In genomic region chr7:92725161-92725925, GRCh38 we compare ENCODE assay signal across 15 cellular contexts.
DNase-seq lines count a peak whose midpoint lies in the region; ATAC-seq, FAIRE-seq and TF ChIP-seq lines count a peak whose summit lies in the region.
"Had no signal": no experiment of that assay in that cellular context is flagged by ENCODE, and none has a peak within 500 bp of the region (broad histone marks: within the 10 kb centered on the region; RNA-seq: fewer than 3 reads in every experiment).

No MANE protein-coding gene starts in this region.

- H3K79me2 ChIP-seq in H1 (ENCODE audit: control insufficient read depth in 1 of 2, insufficient read depth in 2 of 2, low read length in 2 of 2) = no peaks in the 10 kb centered on the region

- 87% methylated on average over 14 of the region's 14 CpGs; no CpG with 5 or more reads in 1 of the 2 experiments for WGBS in H1 (ENCODE audit: extremely low coverage in 1 of 2, insufficient coverage in 1 of 2, insufficient read length in 1 of 2, insufficient replicate concordance in 2 of 2, low coverage in 1 of 2, low lambda C conversion rate in 2 of 2, missing lambda C conversion rate in 1 of 2), 2 experiments

- no peak for FAIRE-seq in H1 (lab: Jason Lieb, UNC)

- no peak overlapping the region for H3K56ac ChIP-seq in H1 (replicated peaks; ENCODE audit: insufficient read length, low read depth, low read length)

- H3K27ac Mint-ChIP-seq in nephron progenitor cell = peak overlapping the region; percentile 57
- no peak overlapping the region for H3K27ac Mint-ChIP-seq in activated naive CD4-positive, alpha-beta T cell treated with anti-CD3 and anti-CD28 coated beads, Interleukin-2, amount 50 U/mL, for 72 hours
- H3K27ac Mint-ChIP-seq: B cell; CD8-positive, alpha-beta T cell had no signal

- no peak overlapping the region for H3K14ac ChIP-seq in H1 (ENCODE audit: insufficient read length)

- no peaks in the 10 kb centered on the region for H3K9me3 ChIP-seq in H1 (ENCODE audit: insufficient read depth in 2 of 2, low read depth in 1 of 2, low read length in 1 of 2)

- CTCF ChIA-PET in H1 (lab: Charles Lee; ENCODE audit: partially characterized antibody) = interaction anchor here (1.0 to 1.3 kb wide), 2 partner anchors 45 to 108 kb away, joined by 4 to 5 read pairs; no protein-coding TSS in a partner anchor

- no peak overlapping the region for H2BK15ac ChIP-seq in H1 (ENCODE audit: low read length)

- H3K79me1 ChIP-seq in H1 (ENCODE audit: low read depth, low read length) = no peaks in the 10 kb centered on the region; the same call in 1 of the 2 replicates

- no peak for TF ChIP-seq CTCF in AG10803 (conservative IDR thresholded peaks at IDR 0.05; ENCODE audit: low read length)
- TF ChIP-seq CTCF in H1 (IDR thresholded peaks at IDR 0.05; ENCODE audit: control extremely low read depth in 1 of 3, insufficient read depth in 1 of 3, low read depth in 1 of 3, low read length in 3 of 3) = no peak
- no peak for TF ChIP-seq CTCF in nephron progenitor cell (IDR thresholded peaks at IDR 0.05)

- H2BK20ac ChIP-seq in H1 (ENCODE audit: low read length) = 0 out of 2 replicates have a peak overlapping the region, but pooled peaks have one; percentile 21

- no peak overlapping the region for H4K8ac ChIP-seq in H1 (ENCODE audit: extremely low read depth, insufficient read depth, low read length)

- H3K4ac ChIP-seq in H1 (replicated peaks; ENCODE audit: insufficient read length, low read depth, low read length) = no peak overlapping the region

- no peak for TF ChIP-seq EP300 in H1 (IDR thresholded peaks at IDR 0.05; ENCODE audit: borderline replicate concordance in 1 of 2, low read depth in 2 of 2, low read length in 2 of 2)

- no peak for TF ChIP-seq RAD21 in H1 (IDR thresholded peaks at IDR 0.05 in 1 of 2, conservative IDR thresholded peaks at IDR 0.05 in 1 of 2; ENCODE audit: low read depth in 2 of 2, low read length in 2 of 2)

- 0 out of 2 replicates have a peak overlapping the region, but pooled peaks have one; percentile 4 for H2AK5ac ChIP-seq in H1 (ENCODE audit: low read depth, low read length)

- no peak overlapping the region for H3K27ac ChIP-seq in H1 (ENCODE audit: low read depth, low read length)

- peaks cover 0 to 7% (median 4%) of the 10 kb centered on the region in 4 experiments; a peak in 3 of 8 replicates for H3K36me3 ChIP-seq in H1 (ENCODE audit: control insufficient read depth in 2 of 4, insufficient read depth in 4 of 4, low read length in 3 of 4)

- ATAC-seq in activated naive CD4-positive, alpha-beta T cell treated with anti-CD3 and anti-CD28 coated beads, Interleukin-2, amount 50 U/mL, for 72 hours = no peak
- ATAC-seq: CD8-positive, alpha-beta T cell; HCT116 had no signal

- peaks cover 27% of the 10 kb centered on the region for H3K36me3 Mint-ChIP-seq in nephron progenitor cell (ENCODE audit: low read depth)
- peaks cover 29 to 73% of the 10 kb centered on the region in 2 donors for H3K36me3 Mint-ChIP-seq in activated naive CD4-positive, alpha-beta T cell treated with anti-CD3 and anti-CD28 coated beads, Interleukin-2, amount 50 U/mL, for 72 hours

- no peak overlapping the region for H3K4me2 ChIP-seq in H1 (ENCODE audit: insufficient read depth in 1 of 2, low read depth in 2 of 2, low read length in 2 of 2)

- H3K4me3 ChIP-seq in AG10803 (ENCODE audit: low read length) (no peak overlapping the region), H1 (ENCODE audit: extremely low read depth in 1 of 4, insufficient read depth in 2 of 4, low read depth in 3 of 4, low read length in 4 of 4) (no peak overlapping the region)

- H4K91ac ChIP-seq in H1 (replicated peaks; ENCODE audit: insufficient read length, low read length) = no peak overlapping the region

- no peaks in the 10 kb centered on the region for H3K9me3 Mint-ChIP-seq in nephron progenitor cell
- no peaks in the 10 kb centered on the region for H3K9me3 Mint-ChIP-seq in activated naive CD4-positive, alpha-beta T cell treated with anti-CD3 and anti-CD28 coated beads, Interleukin-2, amount 50 U/mL, for 72 hours
- H3K9me3 Mint-ChIP-seq: CD8-positive, alpha-beta T cell had no signal

- no peak overlapping the region for H3K4me3 Mint-ChIP-seq in nephron progenitor cell
- H3K4me3 Mint-ChIP-seq: B cell; CD8-positive, alpha-beta T cell had no signal

- H2BK5ac ChIP-seq in H1 (ENCODE audit: low read depth, low read length) = no peak overlapping the region

- no peak overlapping the region for H2AFZ ChIP-seq in H1 (ENCODE audit: low read length)

- H2BK12ac ChIP-seq in H1 (ENCODE audit: low read depth, low read length) = no peak overlapping the region

- no peaks in the 10 kb centered on the region for H3K23me2 ChIP-seq in H1 (ENCODE audit: low read depth, low read length)

- no peak overlapping the region for H4K5ac ChIP-seq in H1 (ENCODE audit: insufficient read length, low read depth, low read length)

- no peak overlapping the region for H3K18ac ChIP-seq in H1 (ENCODE audit: extremely low read depth, low read length)

- H3K27me3 ChIP-seq in H1 (replicated peaks in 1 of 4; ENCODE audit: control insufficient read depth in 3 of 4, extremely low read depth in 1 of 4, insufficient read depth in 3 of 4, low read length in 3 of 4) = peaks cover 0 to 5% (median 0%) of the 10 kb centered on the region in 4 experiments; a peak in 1 of 7 replicates

- H3K4me1 Mint-ChIP-seq in nephron progenitor cell = peaks cover 4% of the 10 kb centered on the region

- H3K23ac ChIP-seq in H1 (ENCODE audit: insufficient read length) = no peak overlapping the region

- POLR2A ChIA-PET in H1 (lab: Charles Lee; ENCODE audit: partially characterized antibody) = interaction anchor here (2.3 kb wide), 1 partner anchor 10 kb away, joined by 6 read pairs; no protein-coding TSS in a partner anchor

- H3K4me1 ChIP-seq in H1 (replicated peaks in 1 of 4; ENCODE audit: control insufficient read depth in 3 of 4, insufficient read depth in 4 of 4, low read length in 3 of 4) = peaks cover 0 to 10% (median 5%) of the 10 kb centered on the region in 4 experiments; a peak in 4 of 7 replicates

- H4K20me1 ChIP-seq in H1 (replicated peaks in 1 of 2; ENCODE audit: control insufficient read depth in 1 of 2, insufficient read depth in 2 of 2, low read length in 2 of 2) = no peaks in the 10 kb centered on the region

- TF ChIP-seq POLR2A in H1 (IDR thresholded peaks at IDR 0.05; ENCODE audit: control extremely low read depth in 1 of 2, low read depth in 2 of 2, low read length in 2 of 2) = no peak

- no peaks in the 10 kb centered on the region for H3K27me3 Mint-ChIP-seq in nephron progenitor cell (ENCODE audit: low read depth, poor library complexity)
- H3K27me3 Mint-ChIP-seq: B cell had no signal

- DNase-seq in AG10803 (ENCODE audit: low read depth) = peak; percentile 39
- DNase-seq in GM04504 (ENCODE audit: low read depth) = peak; percentile 62
- no peak for DNase-seq in H1 (ENCODE audit: low read depth in 1 of 2, low spot score in 2 of 2)
- DNase-seq in nephron progenitor cell = no peak
- DNase-seq in pons (ENCODE audit: low spot score) = no peak
- no peak for DNase-seq in NCI-H345 treated with DMSO at 0.1 percent for 48 hours (lab: John Stamatoyannopoulos, UW; ENCODE audit: unreplicated experiment)
- DNase-seq in activated naive CD4-positive, alpha-beta T cell treated with anti-CD3 and anti-CD28 coated beads, Interleukin-2, amount 50 U/mL, for 72 hours (ENCODE audit: low spot score in 2 of 2) = no peak
- DNase-seq: CD8-positive, alpha-beta T cell; Karpas-422; MM.1S; NCI-H1105; NCI-H1694 treated with DMSO at 0.1 percent for 48 hours; NCI-H774 had no signal

- no peak overlapping the region for H3K9ac ChIP-seq in H1 (replicated peaks in 1 of 4; ENCODE audit: extremely low read depth in 1 of 4, low read depth in 3 of 4, low read length in 3 of 4)

- H2BK120ac ChIP-seq in H1 (replicated peaks; ENCODE audit: low read depth, low read length) = no peak overlapping the region

TF ChIP-seq in H1, 55 proteins besides CTCF, POLR2A, EP300 and RAD21:
- TF ChIP-seq CBX8 (IDR thresholded peaks at IDR 0.05; ENCODE audit: borderline replicate concordance, low read depth, low read length) = no peak
- no peak for TF ChIP-seq CHD2 (IDR thresholded peaks at IDR 0.05; ENCODE audit: low read length)
- TF ChIP-seq MAFK (IDR thresholded peaks at IDR 0.05; ENCODE audit: low read depth, low read length) = no peak
- TF ChIP-seq SUZ12 (IDR thresholded peaks at IDR 0.05; ENCODE audit: low read length) = no peak
TF ChIP-seq in H1: peak in this region for 0.

Comparison
In these comparisons a context has a peak if more than half of its experiments do, and no peak if none do; other contexts are left out.
1. DNase-seq: peak in AG10803 (single experiment) and GM04504 (single experiment); none in H1 (0 of 2), nephron progenitor cell (single experiment), pons (single experiment), NCI-H345 treated with DMSO at 0.1 percent for 48 hours (single experiment) and activated naive CD4-positive, alpha-beta T cell treated with anti-CD3 and anti-CD28 coated beads, Interleukin-2, amount 50 U/mL, for 72 hours (0 of 2).